ENCODE assay signal across 8 cellular contexts in genomic region chr16:88456356-88457292, GRCh38. TPM values are rescaled to one million over a fixed set of nuclear protein-coding genes. Genes with fewer than 3 reads are reported as not detected.
DNase-seq lines count a peak whose midpoint lies in the region; ATAC-seq and TF ChIP-seq lines count a peak whose summit lies in the region.

No MANE protein-coding gene starts in this region.

- H3K27ac Mint-ChIP-seq in CD4-positive, CD25-positive, alpha-beta regulatory T cell = peak overlapping the region; percentile 92 to 97 (median 93)
- peak overlapping the region; percentile 99 for H3K27ac Mint-ChIP-seq in activated naive CD8-positive, alpha-beta T cell

- no peak for TF ChIP-seq EP300 in stomach (IDR thresholded peaks at IDR 0.05)

- DNase-seq in CD4-positive, CD25-positive, alpha-beta regulatory T cell = peak; percentile 49 to 72 (median 51)
- DNase-seq in NT2/D1 (ENCODE audit: low read depth, low spot score) = no peak
- peak; percentile 25 for DNase-seq in myocyte (ENCODE audit: low read depth)
- DNase-seq in stomach = no peak
- DNase-seq in head of caudate nucleus = no peak

- H3K9ac ChIP-seq in NT2/D1 (ENCODE audit: insufficient read length, low read depth) = peak overlapping the region; percentile 67

- peak overlapping the region; percentile 84 to 98 (median 90) for H3K4me3 Mint-ChIP-seq in CD4-positive, CD25-positive, alpha-beta regulatory T cell
- H3K4me3 Mint-ChIP-seq in activated naive CD8-positive, alpha-beta T cell = peak overlapping the region; percentile 91

- intact Hi-C loops in stomach (cut with DNase I; ENCODE audit: low total_unique reads) = no loop called here
- intact Hi-C loops in head of caudate nucleus (cut with DNase I) = no loop called here

- no peaks in the 10 kb centered on the region for H3K9me3 ChIP-seq in CD4-positive, CD25-positive, alpha-beta regulatory T cell (ENCODE audit: control insufficient read depth in 2 of 2, low read length in 2 of 2)
- H3K9me3 ChIP-seq in NT2/D1 (ENCODE audit: insufficient read depth, low read length) (no peaks in the 10 kb centered on the region; the same call in 1 of the 2 replicates), stomach (no peaks in the 10 kb centered on the region)

- H3K27me3 ChIP-seq in CD4-positive, CD25-positive, alpha-beta regulatory T cell (ENCODE audit: control insufficient read depth, insufficient read depth, low read length) = no peaks in the 10 kb centered on the region
- H3K27me3 ChIP-seq in NT2/D1 (ENCODE audit: insufficient read depth, insufficient read length) (peaks cover 52% of the 10 kb centered on the region), stomach (peaks cover 0 to 53% (median 5%) of the 10 kb centered on the region in 3 donors)

- no peaks in the 10 kb centered on the region for H3K9me3 Mint-ChIP-seq in CD4-positive, CD25-positive, alpha-beta regulatory T cell
- no peaks in the 10 kb centered on the region for H3K9me3 Mint-ChIP-seq in activated naive CD8-positive, alpha-beta T cell (ENCODE audit: low read depth)

- no peak for TF ChIP-seq POLR2A in stomach (IDR thresholded peaks at IDR 0.05)

- peaks cover 72% of the 10 kb centered on the region for H3K4me1 ChIP-seq in CD4-positive, CD25-positive, alpha-beta regulatory T cell (ENCODE audit: control insufficient read depth, insufficient read depth, low read length, poor library complexity, severe bottlenecking)
- peaks cover 46% of the 10 kb centered on the region for H3K4me1 ChIP-seq in NT2/D1 (ENCODE audit: insufficient read depth, insufficient read length)
- H3K4me1 ChIP-seq in stomach = peaks cover 37 to 91% (median 70%) of the 10 kb centered on the region in 4 donors

- peak overlapping the region; percentile 61 for H3K4me3 ChIP-seq in CD4-positive, CD25-positive, alpha-beta regulatory T cell (ENCODE audit: low read depth, low read length)
- H3K4me3 ChIP-seq in NT2/D1 (ENCODE audit: insufficient read length, low read depth) (peak overlapping the region; percentile 46), stomach (peak overlapping the region; percentile 61 to 78 (median 70))

- no peak for TF ChIP-seq CTCF in stomach (IDR thresholded peaks at IDR 0.05)

- H3K36me3 Mint-ChIP-seq in CD4-positive, CD25-positive, alpha-beta regulatory T cell = no peaks in the 10 kb centered on the region
- no peaks in the 10 kb centered on the region for H3K36me3 Mint-ChIP-seq in activated naive CD8-positive, alpha-beta T cell

- no peaks in the 10 kb centered on the region for H3K27me3 Mint-ChIP-seq in CD4-positive, CD25-positive, alpha-beta regulatory T cell
- no peaks in the 10 kb centered on the region for H3K27me3 Mint-ChIP-seq in activated naive CD8-positive, alpha-beta T cell

- ATAC-seq in CD4-positive, CD25-positive, alpha-beta regulatory T cell (ENCODE audit: low read depth in 2 of 2) = peak; percentile 18 to 23
- ATAC-seq in HG02571 (IDR thresholded peaks at IDR 0.05; ENCODE audit: unreplicated experiment) (no peak), GM21447 (IDR thresholded peaks at IDR 0.05; ENCODE audit: unreplicated experiment) (no peak)

- WGBS in stomach, 5 donors = 41 to 72% (median 56%) methylated on average over 13 to 14 of the region's 14 CpGs

- no peaks in the 10 kb centered on the region for H3K36me3 ChIP-seq in CD4-positive, CD25-positive, alpha-beta regulatory T cell (ENCODE audit: control insufficient read depth, insufficient read depth, low read length)
- H3K36me3 ChIP-seq in NT2/D1 (ENCODE audit: insufficient read depth, insufficient read length, low read length) = no peaks in the 10 kb centered on the region
- H3K36me3 ChIP-seq in stomach = no peaks in the 10 kb centered on the region

- H3K4me1 Mint-ChIP-seq in CD4-positive, CD25-positive, alpha-beta regulatory T cell = peaks cover 4 to 56% (median 26%) of the 10 kb centered on the region in 4 donors
- H3K4me1 Mint-ChIP-seq in activated naive CD8-positive, alpha-beta T cell (ENCODE audit: low read depth) = peaks cover 34% of the 10 kb centered on the region

- peak overlapping the region; percentile 87 for H3K27ac ChIP-seq in CD4-positive, CD25-positive, alpha-beta regulatory T cell (ENCODE audit: insufficient read depth, low read length, poor library complexity, severe bottlenecking)
- peak overlapping the region; percentile 79 to 89 (median 85) for H3K27ac ChIP-seq in stomach

RNA-seq across cellular contexts. Expression of gene ZFPM1, which starts 3.5 kb away (rescaled TPM):
- 30.2 TPM for total RNA-seq in CD4-positive, CD25-positive, alpha-beta regulatory T cell
- polyA plus RNA-seq in CD4-positive, CD25-positive, alpha-beta regulatory T cell = under 1 TPM; 0.07 to 0.41 (median 0.13) TPM
- total RNA-seq in myocyte (0.70 and 0.94 TPM in 2 replicates), stomach (10 to 100 TPM in 4 of 5 donors, 1 to 10 TPM in 1; 3.9 to 85.7 (median 20.5) TPM)
- 3.3 TPM for polyA plus RNA-seq in myocyte (2012)
- 10 to 100 TPM in 1 of 3 donors, 1 to 10 TPM in 2; 4.1 to 10.6 (median 4.2) TPM for polyA plus RNA-seq in stomach

Comparison
In these comparisons a context has a peak if more than half of its experiments do, and no peak if none do; other contexts are left out.
1. ATAC-seq: peak in CD4-positive, CD25-positive, alpha-beta regulatory T cell (2 of 2); none in HG02571 (single experiment) and GM21447 (single experiment).
2. DNase-seq: peak in CD4-positive, CD25-positive, alpha-beta regulatory T cell (3 of 3) and myocyte (single experiment); none in NT2/D1 (single experiment), stomach (single experiment) and head of caudate nucleus (0 of 42).
3. Peak in every context shown above with its lines, with median percentiles within 50 percentile points of each other: H3K4me3 ChIP-seq.